In the genomic region with DNA sequence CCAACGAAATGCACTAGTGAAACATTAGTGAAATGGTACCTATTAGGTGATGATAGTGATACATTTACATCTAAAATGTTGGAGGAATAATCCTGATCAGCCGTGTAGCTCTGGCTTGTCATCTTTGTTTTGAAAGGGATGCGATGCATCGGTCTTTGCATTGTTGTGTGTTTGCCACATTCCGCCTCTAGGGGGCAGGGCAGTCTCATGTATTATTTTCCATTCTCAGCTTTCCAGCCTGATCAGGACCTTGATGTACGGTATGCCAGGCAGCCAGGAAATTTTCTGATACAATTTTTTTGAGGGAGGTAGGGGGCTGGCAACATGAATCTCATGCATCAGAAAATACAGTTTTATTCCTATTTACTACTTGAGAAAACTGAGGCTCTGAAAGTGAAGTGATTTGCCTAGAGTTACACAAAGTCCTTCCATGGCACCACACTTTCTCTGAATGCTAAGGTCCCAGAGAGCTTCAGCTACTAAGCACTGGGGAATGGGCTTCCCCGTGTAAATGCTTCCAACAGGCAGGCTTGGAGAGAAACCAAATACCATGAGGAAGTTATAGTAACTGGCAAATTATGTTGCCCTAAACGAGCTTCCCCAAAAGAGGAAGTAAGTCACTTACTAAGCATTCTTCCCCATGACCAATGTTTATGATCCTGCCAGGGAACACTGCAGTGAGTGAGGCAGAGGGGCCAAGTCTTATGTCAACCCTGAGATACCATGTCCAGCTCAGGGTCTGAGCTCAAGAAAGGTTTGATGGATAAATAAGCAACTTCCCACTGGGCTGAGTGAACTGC, we compare ENCODE assay signal across 8 cellular contexts. TPM values are rescaled to one million over a fixed set of nuclear protein-coding genes. Genes with fewer than 3 reads are reported as not detected.
A peak's percentile ranks its signal among the peaks of the same experiment; 100 is the strongest.
DNase-seq lines count a peak whose midpoint lies in the region; ATAC-seq and TF ChIP-seq lines count a peak whose summit lies in the region.

No MANE protein-coding gene starts in this region.

- no peak overlapping the region for H3K27ac ChIP-seq in cardiac muscle cell

- H3K36me3 ChIP-seq in cardiac muscle cell: no peaks in the 10 kb centered on the region

- peaks cover 3% of the 10 kb centered on the region for H3K27me3 Mint-ChIP-seq in activated naive CD8-positive, alpha-beta T cell treated with anti-CD3 and anti-CD28 coated beads, Interleukin-2, amount 50 U/mL, for 24 hours

- H3K9me3 ChIP-seq in cardiac muscle cell (ENCODE audit: low read depth): no peaks in the 10 kb centered on the region

- no peak overlapping the region for H3K4me3 ChIP-seq in cardiac muscle cell

- no peak overlapping the region for H3K4me3 Mint-ChIP-seq in activated naive CD8-positive, alpha-beta T cell treated with anti-CD3 and anti-CD28 coated beads, Interleukin-2, amount 50 U/mL, for 24 hours

- H3K9me3 Mint-ChIP-seq in activated naive CD8-positive, alpha-beta T cell treated with anti-CD3 and anti-CD28 coated beads, Interleukin-2, amount 50 U/mL, for 24 hours: no peaks in the 10 kb centered on the region

- ATAC-seq in activated naive CD8-positive, alpha-beta T cell treated with anti-CD3 and anti-CD28 coated beads, Interleukin-2, amount 50 U/mL, for 24 hours: no peak
- no peak for ATAC-seq in GM21619 (IDR thresholded peaks at IDR 0.05; ENCODE audit: unreplicated experiment)

- peaks cover 6% of the 10 kb centered on the region for H3K27me3 ChIP-seq in cardiac muscle cell

- no peaks in the 10 kb centered on the region for H3K4me1 Mint-ChIP-seq in activated naive CD8-positive, alpha-beta T cell treated with anti-CD3 and anti-CD28 coated beads, Interleukin-2, amount 50 U/mL, for 24 hours

- no peaks in the 10 kb centered on the region for H3K36me3 Mint-ChIP-seq in activated naive CD8-positive, alpha-beta T cell treated with anti-CD3 and anti-CD28 coated beads, Interleukin-2, amount 50 U/mL, for 24 hours (ENCODE audit: low read depth)

- no peak overlapping the region for H3K27ac Mint-ChIP-seq in activated naive CD8-positive, alpha-beta T cell treated with anti-CD3 and anti-CD28 coated beads, Interleukin-2, amount 50 U/mL, for 24 hours

- no peak for TF ChIP-seq EP300 in Ishikawa (IDR thresholded peaks at IDR 0.05; ENCODE audit: borderline replicate concordance)

- peak; percentile 70 for TF ChIP-seq RAD21 in Ishikawa (IDR thresholded peaks at IDR 0.05; ENCODE audit: low read depth)

- no peaks in the 10 kb centered on the region for H3K4me1 ChIP-seq in cardiac muscle cell (ENCODE audit: low read depth)

- peak; percentile 55 for TF ChIP-seq CTCF in cardiac muscle cell (IDR thresholded peaks at IDR 0.05; ENCODE audit: low read depth, low read length)

- DNase-seq in DMS79 treated with DMSO at 0.1 percent for 48 hours (lab: John Stamatoyannopoulos, UW) (peak; percentile 9), DMS79 (lab: John Stamatoyannopoulos, UW) (no peak), SKM-1 (lab: John Stamatoyannopoulos, UW; ENCODE audit: unreplicated experiment) (peak; percentile 52), cardiac muscle cell (ENCODE audit: low read depth in 1 of 2, low spot score in 1 of 2) (peak; percentile 56 to 57), pulmonary artery endothelial cell (ENCODE audit: low read depth, low spot score) (peak; percentile 22)
- DNase-seq in activated naive CD8-positive, alpha-beta T cell treated with anti-CD3 and anti-CD28 coated beads, Interleukin-2, amount 50 U/mL, for 24 hours: peak; percentile 61

TF ChIP-seq in Ishikawa, 13 proteins besides CTCF, POLR2A, EP300 and RAD21:
- TF ChIP-seq FOXM1 (IDR thresholded peaks at IDR 0.05; ENCODE audit: borderline replicate concordance, low read depth): no peak
- no peak for TF ChIP-seq CREB1 (IDR thresholded peaks at IDR 0.05; ENCODE audit: low read depth)
TF ChIP-seq in Ishikawa: peak in this region for 0.

RNA-seq across cellular contexts. Expression of a gene that starts 31.8 kb away (rescaled TPM):
- total RNA-seq in cardiac muscle cell (35.3 and 37.0 TPM in 2 replicates), pulmonary artery endothelial cell (3.6 and 3.9 TPM in 2 replicates)
- polyA plus RNA-seq in cardiac muscle cell: 14.3 and 23.3 TPM in 2 replicates
